ENCODE assay signal across 8 cellular contexts in genomic region chr20:16575390-16576140, GRCh38. TPM values are rescaled to one million over a fixed set of nuclear protein-coding genes. Genes with fewer than 3 reads are reported as not detected.
DNase-seq lines count a peak whose midpoint lies in the region; ATAC-seq and TF ChIP-seq lines count a peak whose summit lies in the region.

No MANE protein-coding gene starts in this region.

- DNase-seq in GM12864 (ENCODE audit: low read depth) (no peak), Panc1 (ENCODE audit: low read depth, low spot score) (no peak), endothelial cell (ENCODE audit: low spot score) (no peak), osteoblast (ENCODE audit: insufficient read length, low spot score, missing footprints) (no peak), NCI-H1417 treated with DMSO at 0.1 percent for 48 hours (lab: John Stamatoyannopoulos, UW) (no peak), cortex of kidney (lab: John Stamatoyannopoulos, UW) (no peak), SIG-M5 treated with dmso at 0.1 percent for 504 hours (lab: John Stamatoyannopoulos, UW; ENCODE audit: unreplicated experiment) (no peak)

- peak overlapping the region; percentile 90 for H3K4me3 Mint-ChIP-seq in endothelial cell (ENCODE audit: unreplicated experiment)

- H3K36me3 ChIP-seq in Panc1 (ENCODE audit: control insufficient read depth, insufficient read depth, low read length): peaks cover 6% of the 10 kb centered on the region; the same call in 1 of the 2 replicates
- H3K36me3 ChIP-seq in osteoblast (ENCODE audit: insufficient read depth, low read length): no peaks in the 10 kb centered on the region

- H3K27ac Mint-ChIP-seq in endothelial cell (ENCODE audit: unreplicated experiment): no peak overlapping the region

- in situ Hi-C loops in Panc1 (cut with HindIII; ENCODE audit: low pct_unique_long_range_greater_than_20kb, low sequenced_read_pairs): no loop called here

- POLR2A ChIA-PET in Panc1 (lab: Charles Lee): interaction anchor here (0.6 kb wide), 3 partner anchors 36 to 1193 kb away, joined by 3 to 7 read pairs (median 3); no protein-coding TSS in a partner anchor

- H2AFZ ChIP-seq in osteoblast (ENCODE audit: low read length): peak overlapping the region; percentile 98

- H3K9me3 Mint-ChIP-seq in endothelial cell (ENCODE audit: unreplicated experiment): no peaks in the 10 kb centered on the region

- peak overlapping the region; percentile 98 for H3K4me2 ChIP-seq in osteoblast (ENCODE audit: insufficient read depth, low read length)

- peaks cover 16% of the 10 kb centered on the region for H3K4me1 Mint-ChIP-seq in endothelial cell (ENCODE audit: unreplicated experiment)

- H3K27ac ChIP-seq in Panc1 (ENCODE audit: low read length): peak overlapping the region; percentile 99
- H3K27ac ChIP-seq in osteoblast (ENCODE audit: low read depth, low read length): peak overlapping the region; percentile 57

- peaks cover 17% of the 10 kb centered on the region for H3K79me2 ChIP-seq in osteoblast (ENCODE audit: insufficient read depth, low read length)

- BruUV-seq in Panc1 (replicated peaks; lab: Mats Ljungman, UMichigan): no TSS peak

- H3K4me3 ChIP-seq in GM12864 (ENCODE audit: low read depth, low read length) (peak overlapping the region; percentile 56), Panc1 (ENCODE audit: low read depth in 2 of 2, low read length in 2 of 2) (peak overlapping the region; percentile 81 to 95), osteoblast (ENCODE audit: insufficient read depth, low read length) (peak overlapping the region; percentile 84)

- H3K36me3 Mint-ChIP-seq in endothelial cell (ENCODE audit: low read depth, unreplicated experiment): no peaks in the 10 kb centered on the region

- H3K4me1 ChIP-seq in Panc1 (ENCODE audit: control insufficient read depth, insufficient read depth, low read length) (peaks cover 12% of the 10 kb centered on the region), osteoblast (ENCODE audit: insufficient read depth, low read length) (peaks cover 35% of the 10 kb centered on the region)

- ATAC-seq in Panc1 (no peak), HG02623 (IDR thresholded peaks at IDR 0.05; ENCODE audit: unreplicated experiment) (no peak)

- TF ChIP-seq CTCF in GM12864 (IDR thresholded peaks at IDR 0.05; ENCODE audit: low read depth, low read length, missing control alignments): no peak
- TF ChIP-seq CTCF in Panc1 (IDR thresholded peaks at IDR 0.05): no peak
- no peak for TF ChIP-seq CTCF in endothelial cell (IDR thresholded peaks at IDR 0.05; ENCODE audit: unreplicated experiment)
- no peak for TF ChIP-seq CTCF in osteoblast (IDR thresholded peaks at IDR 0.05; ENCODE audit: extremely low read depth, low read depth, low read length)

- CTCF ChIA-PET in Panc1 (lab: Charles Lee): no interaction called here

- no peaks in the 10 kb centered on the region for H3K9me3 ChIP-seq in Panc1 (ENCODE audit: control insufficient read depth, insufficient read depth, low read depth, low read length)
- no peaks in the 10 kb centered on the region for H3K9me3 ChIP-seq in osteoblast (ENCODE audit: low read depth, low read length)

- H3K27me3 Mint-ChIP-seq in endothelial cell (ENCODE audit: unreplicated experiment): peaks cover 4% of the 10 kb centered on the region

- intact Hi-C loops in Panc1 (cut with micrococcal nuclease; ENCODE audit: unreplicated experiment): no loop called here

- no peaks in the 10 kb centered on the region for H4K20me1 ChIP-seq in osteoblast (ENCODE audit: insufficient read depth, low read length)

- H3K27me3 ChIP-seq in Panc1 (ENCODE audit: control insufficient read depth, insufficient read depth, low read length) (no peaks in the 10 kb centered on the region), osteoblast (ENCODE audit: insufficient read depth, low read length) (no peaks in the 10 kb centered on the region)

RNA-seq across cellular contexts. Expression of gene KIF16B, which starts 2.3 kb away (rescaled TPM):
- 16.6 TPM for total RNA-seq in Panc1 (2021; ENCODE audit: unreplicated experiment)
- polyA plus RNA-seq in Panc1 (2012; ENCODE audit: insufficient read length): 10.2 TPM
- total RNA-seq in endothelial cell (ENCODE audit: unreplicated experiment): 10.5 TPM
- total RNA-seq in osteoblast: 9.0 and 12.1 TPM in 2 replicates
